25 cellular contexts compared by ENCODE assay signal in the genomic region with DNA sequence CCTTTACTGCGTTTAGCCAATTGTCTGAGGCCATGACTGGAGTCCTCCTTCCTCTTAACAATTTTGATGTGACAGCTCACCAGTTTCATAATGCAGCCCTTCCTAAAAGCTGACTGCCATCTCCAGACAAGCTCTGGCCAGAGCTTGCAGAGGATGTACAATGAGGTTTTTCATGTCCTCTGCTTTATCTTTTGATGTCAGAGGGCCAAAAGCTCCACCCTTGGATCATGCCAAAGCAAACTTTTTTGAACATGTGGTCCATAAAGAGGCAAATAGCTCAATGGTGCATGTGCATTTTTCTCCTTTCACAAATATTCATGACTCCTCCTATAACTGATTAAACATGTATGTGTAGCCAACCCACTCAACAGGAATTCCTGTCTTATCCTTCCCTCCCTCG.
"Had no signal": no experiment of that assay in that cellular context is flagged by ENCODE, and none has a peak within 500 bp of the region (broad histone marks: within the 10 kb centered on the region; RNA-seq: fewer than 3 reads in every experiment).

No MANE protein-coding gene starts in this region.

- H3K9me3 Mint-ChIP-seq: activated T-cell treated with anti-CD3 and anti-CD28 coated beads, Interleukin-2, amount 50 U/mL, for 24 hours; activated T-helper 17 cell treated with anti-CD3 and anti-CD28 coated beads, Interleukin-2, amount 50 U/mL, for 72 hours; T-cell; T-helper 2 cell treated with Interferon-gamma antibody and Interleukin-4, amounts not matched to agents 5 μg/mL and 100 μg/mL, for 36 hours had no signal

- DNase-seq: activated CD4-positive, alpha-beta T cell treated with anti-CD3 and anti-CD28 coated beads, Interleukin-2, amount 50 U/mL, for 1 hour; activated CD8-positive, alpha-beta memory T cell treated with anti-CD3 and anti-CD28 coated beads for 24 hours; activated CD8-positive, alpha-beta memory T cell treated with anti-CD3 and anti-CD28 coated beads, Interleukin-2, amount 50 U/mL, for 4 hours; activated T-cell treated with anti-CD3 and anti-CD28 coated beads, Interleukin-2, amount 50 U/mL, for 24 hours; amygdala; head of caudate nucleus; hypothalamus; islet precursor cell; left cardiac atrium; ovary; stimulated activated CD4-positive, alpha-beta T cell treated with anti-CD3 and anti-CD28 coated beads, Interleukin-4, amount 100 ng/mL, for 24 hours; stimulated activated naive CD4-positive, alpha-beta T cell treated with Interleukin-2 at 50 U/mL for 16 hours; T-cell; upper lobe of left lung had no signal

- H3K4me3 ChIP-seq: cardiac muscle cell, gastroesophageal sphincter, ovary, prostate gland, right atrium auricular region, upper lobe of left lung had no signal

- H3K9me3 ChIP-seq: gastroesophageal sphincter, ovary, prostate gland, right atrium auricular region, upper lobe of left lung had no signal

- H3K27ac ChIP-seq: cardiac muscle cell, epithelial cell of prostate, gastroesophageal sphincter, ovary, prostate gland, right atrium auricular region, upper lobe of left lung, VCaP had no signal

- H3K27ac Mint-ChIP-seq: activated naive CD8-positive, alpha-beta T cell; activated T-cell treated with anti-CD3 and anti-CD28 coated beads, Interleukin-2, amount 50 U/mL, for 24 hours; activated T-helper 17 cell treated with anti-CD3 and anti-CD28 coated beads, Interleukin-2, amount 50 U/mL, for 72 hours; memory B cell; natural killer cell treated with Interleukin-12 subunit alpha and Interleukin-12 subunit beta and Interleukin-15 and Interleukin-18, amount 100 ng/mL, for 72 hours; T-cell; T-helper 2 cell treated with Interferon-gamma antibody and Interleukin-4, amounts not matched to agents 5 μg/mL and 100 μg/mL, for 36 hours had no signal

- H3K27me3 Mint-ChIP-seq: activated naive CD8-positive, alpha-beta T cell; natural killer cell treated with Interleukin-12 subunit alpha and Interleukin-12 subunit beta and Interleukin-15 and Interleukin-18, amount 100 ng/mL, for 72 hours had no signal

- H3K4me1 Mint-ChIP-seq: activated T-helper 17 cell treated with anti-CD3 and anti-CD28 coated beads, Interleukin-2, amount 50 U/mL, for 72 hours; memory B cell; T-cell had no signal

- H3K27me3 ChIP-seq: cardiac muscle cell, gastroesophageal sphincter, ovary, right atrium auricular region, upper lobe of left lung had no signal

- H3K36me3 ChIP-seq: cardiac muscle cell, gastroesophageal sphincter, ovary, prostate gland, right atrium auricular region, upper lobe of left lung had no signal

- H3K4me3 Mint-ChIP-seq: activated naive CD8-positive, alpha-beta T cell; activated T-cell treated with anti-CD3 and anti-CD28 coated beads, Interleukin-2, amount 50 U/mL, for 24 hours; activated T-helper 17 cell treated with anti-CD3 and anti-CD28 coated beads, Interleukin-2, amount 50 U/mL, for 72 hours; memory B cell; natural killer cell treated with Interleukin-12 subunit alpha and Interleukin-12 subunit beta and Interleukin-15 and Interleukin-18, amount 100 ng/mL, for 72 hours; T-cell; T-helper 2 cell treated with Interferon-gamma antibody and Interleukin-4, amounts not matched to agents 5 μg/mL and 100 μg/mL, for 36 hours had no signal

- H3K4me1 ChIP-seq: gastroesophageal sphincter, prostate gland, right atrium auricular region, upper lobe of left lung had no signal

- H3K36me3 Mint-ChIP-seq: activated naive CD8-positive, alpha-beta T cell; memory B cell; natural killer cell treated with Interleukin-12 subunit alpha and Interleukin-12 subunit beta and Interleukin-15 and Interleukin-18, amount 100 ng/mL, for 72 hours; T-cell had no signal
